In genomic region chr5:174091006-174091578, GRCh38 we compare ENCODE assay signal across 17 cellular contexts. TPM values are rescaled to one million over a fixed set of nuclear protein-coding genes. Genes with fewer than 3 reads are reported as not detected.
"Had no signal": no experiment of that assay in that cellular context is flagged by ENCODE, and none has a peak within 500 bp of the region (broad histone marks: within the 10 kb centered on the region; RNA-seq: fewer than 3 reads in every experiment).

No MANE protein-coding gene starts in this region.

- H3K4me3 ChIP-seq: coronary artery, heart left ventricle, lower lobe of right lung, pancreas, transverse colon had no signal

- H3K27me3 ChIP-seq: pancreas, transverse colon had no signal

- ATAC-seq: activated CD4-positive, CD25-positive, alpha-beta regulatory T cell treated with anti-CD3 and anti-CD28 coated beads, Interleukin-2, amount 50 U/mL, for 24 hours; heart left ventricle; left colon; lower lobe of right lung; pancreas had no signal

- H3K27ac ChIP-seq: coronary artery, heart left ventricle, lower lobe of right lung, pancreas, transverse colon had no signal

- FAIRE-seq: islet of Langerhans, pancreas had no signal

- H3K9me3 ChIP-seq: heart left ventricle, lower lobe of right lung, pancreas, transverse colon had no signal

- H3K36me3 ChIP-seq: heart left ventricle, lower lobe of right lung, pancreas, transverse colon had no signal

- DNase-seq: activated naive CD4-positive, alpha-beta T cell treated with anti-CD3 and anti-CD28 coated beads, Interleukin-2, amount 10 ng/mL, durations not matched to agents 7 days and 5 days; central memory CD4-positive, alpha-beta T cell; effector memory CD4-positive, alpha-beta T cell; foreskin melanocyte; heart left ventricle; left colon; lower lobe of right lung; pancreas; stimulated activated CD4-positive, alpha-beta T cell treated with anti-CD3 and anti-CD28 coated beads, Interleukin-15, amount 100 ng/mL, for 24 hours; stimulated activated CD4-positive, alpha-beta T cell treated with anti-CD3 and anti-CD28 coated beads, Interleukin-4, amount 100 ng/mL, for 24 hours; stimulated activated naive CD4-positive, alpha-beta T cell treated with Interleukin-2 at 50 U/mL for 16 hours; transverse colon had no signal

- H3K4me1 ChIP-seq: heart left ventricle, lower lobe of right lung, pancreas, transverse colon had no signal

RNA-seq across cellular contexts. Expression of gene NSG2, which starts 45.6 kb away (rescaled TPM):
- total RNA-seq: fibroblast of lung, lower lobe of right lung, mesothelial cell of epicardium had no signal
- polyA plus RNA-seq: fibroblast of lung had no signal
